ENCODE assay signal across 9 cellular contexts in the genomic region with DNA sequence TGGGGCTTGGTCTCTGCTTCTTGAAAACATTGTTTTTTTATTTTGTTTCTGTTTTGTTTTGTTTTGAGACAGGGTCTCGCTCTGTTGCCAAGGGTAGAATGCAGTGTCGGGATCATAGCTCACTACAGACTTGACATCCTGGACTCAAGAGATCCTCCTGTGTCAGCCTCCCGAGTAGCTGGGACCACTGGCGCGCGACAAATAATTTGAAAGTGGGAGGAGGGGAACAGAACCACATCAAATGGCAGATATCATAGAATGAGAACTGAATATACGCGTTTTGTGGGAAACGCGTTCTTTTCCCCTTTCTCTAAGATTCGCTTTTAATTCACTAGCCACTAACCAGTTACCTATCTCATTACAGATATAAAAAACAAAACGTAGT. TPM values are rescaled to one million over a fixed set of nuclear protein-coding genes. Genes with fewer than 3 reads are reported as not detected.
DNase-seq lines count a peak whose midpoint lies in the region; ATAC-seq and TF ChIP-seq lines count a peak whose summit lies in the region.
"Had no signal": no experiment of that assay in that cellular context is flagged by ENCODE, and none has a peak within 500 bp of the region (broad histone marks: within the 10 kb centered on the region; RNA-seq: fewer than 3 reads in every experiment).

No MANE protein-coding gene starts in this region.

- H3K4me3 ChIP-seq in AG10803 (ENCODE audit: low read length) (peak overlapping the region; percentile 91), cardiac fibroblast (replicated peaks in 1 of 2; ENCODE audit: low read depth in 2 of 2, low read length in 2 of 2) (peak overlapping the region; percentile 85 to 95), aorta (ENCODE audit: low read length in 2 of 2) (peak overlapping the region; percentile 4 to 86)

- no peaks in the 10 kb centered on the region for H3K4me1 ChIP-seq in aorta (ENCODE audit: control insufficient read depth in 1 of 2, insufficient read depth in 2 of 2, low read length in 2 of 2)

- H3K27ac ChIP-seq in aorta (ENCODE audit: low read depth in 1 of 2, low read length in 2 of 2) = peak overlapping the region in 1 of 2 donors; percentile 20

- H3K36me3 ChIP-seq in aorta (ENCODE audit: control insufficient read depth in 1 of 2, insufficient read depth in 2 of 2, low read length in 1 of 2) = no peaks in the 10 kb centered on the region

- intact Hi-C loops in aorta (cut with DNase I) = no loop called here

- WGBS in aorta, 2 donors = 5 to 6% methylated on average over 12 of the region's 12 CpGs

- H3K9me3 ChIP-seq in aorta (ENCODE audit: control insufficient read depth, low read length) = no peaks in the 10 kb centered on the region

- no peaks in the 10 kb centered on the region for H3K27me3 ChIP-seq in aorta (ENCODE audit: control insufficient read depth in 1 of 2, insufficient read depth in 2 of 2, low read length in 1 of 2)

- ATAC-seq in aorta (ENCODE audit: low FRiP score) (no peak), left lobe of liver (no peak)

- DNase-seq in AG10803 (ENCODE audit: low read depth) (no peak), HS-27A (ENCODE audit: low read depth) (peak; percentile 8), cardiac fibroblast (ENCODE audit: low read depth in 2 of 2) (no peak), midbrain (lab: John Stamatoyannopoulos, UW) (peak; percentile 59), aorta (no peak), left lobe of liver (ENCODE audit: low spot score) (no peak), RKO (ENCODE audit: low spot score) (no peak), NCI-H2029 (lab: John Stamatoyannopoulos, UW) (no peak)

- TF ChIP-seq CTCF in AG10803 (conservative IDR thresholded peaks at IDR 0.05; ENCODE audit: low read length) = no peak
- no peak for TF ChIP-seq CTCF in cardiac fibroblast (IDR thresholded peaks at IDR 0.05; ENCODE audit: low read depth, low read length)

RNA-seq across cellular contexts. Expression of a gene that starts 0.6 kb away (rescaled TPM):
- 100 to 1,000 TPM in 1 of 2 donors, 10 to 100 TPM in 1; 94.9 to 123 TPM for total RNA-seq in aorta
- polyA plus RNA-seq in aorta = 10 to 100 TPM in 1 of 2 donors, 1 to 10 TPM in 1; 3.1 to 26.3 TPM
- total RNA-seq in left lobe of liver = 18.7 TPM

RNA-seq across cellular contexts. Expression of a gene that starts 5.9 kb away (rescaled TPM):
- total RNA-seq in aorta (under 1 TPM; 0.19 to 0.36 TPM), left lobe of liver (0.50 TPM)
- not detected for polyA plus RNA-seq in aorta
- total RNA-seq: myocyte had no signal

Comparison
In these comparisons a context has a peak if more than half of its experiments do, and no peak if none do; other contexts are left out.
1. DNase-seq: peak in HS-27A (single experiment) and midbrain (single experiment); none in AG10803 (single experiment), cardiac fibroblast (0 of 2), aorta (0 of 2), left lobe of liver (single experiment), RKO (single experiment) and NCI-H2029 (single experiment).
2. Peak in every context shown above with its lines, with median percentiles within 50 percentile points of each other: H3K4me3 ChIP-seq.